ENCODE assay signal across 1 cellular context in the genomic region with DNA sequence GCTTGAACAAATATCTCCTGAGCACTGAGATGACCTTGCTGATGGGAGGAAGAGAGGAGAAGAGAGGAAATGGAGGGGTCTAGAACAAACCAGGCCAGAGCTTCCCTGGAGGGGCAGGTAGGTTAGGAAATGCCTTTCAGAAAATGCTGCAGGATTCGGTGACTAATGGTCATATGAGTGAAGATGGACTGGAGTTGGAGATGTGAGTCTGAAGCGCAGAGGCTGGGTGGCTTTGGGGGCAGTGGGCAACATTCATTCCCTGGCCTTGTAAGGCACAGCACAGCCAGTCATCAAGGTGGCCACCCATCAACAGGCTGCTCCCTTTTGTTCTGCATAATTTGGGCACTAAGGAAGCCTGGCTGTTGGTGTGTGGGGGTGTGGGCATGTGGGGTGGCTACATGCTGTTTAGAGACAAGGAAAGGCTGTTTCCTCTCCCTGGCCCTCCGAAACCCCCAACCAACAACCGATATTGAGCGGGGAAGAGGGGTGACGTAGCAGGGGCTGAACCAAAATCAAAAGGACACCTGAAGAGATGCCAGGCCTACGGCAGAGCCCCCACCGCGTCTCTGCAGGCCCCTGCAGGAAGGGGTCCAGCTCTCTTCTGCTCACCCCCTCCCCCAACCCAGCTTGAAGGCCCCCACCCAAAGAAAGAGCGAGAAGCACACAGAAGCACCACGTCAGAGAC.
TF ChIP-seq lines count a peak whose summit lies in the region.

No MANE protein-coding gene starts in this region.

TF ChIP-seq in HEK293, 187 proteins besides CTCF, POLR2A, EP300 and RAD21 (continued from another document):
- TF ChIP-seq ZNF777 (tag by site-specific recombination; IDR thresholded peaks at IDR 0.05; ENCODE audit: borderline replicate concordance) (no peak), GLIS2 (tag by site-specific recombination; IDR thresholded peaks at IDR 0.05) (no peak), ZNF629 (tag by site-specific recombination; IDR thresholded peaks at IDR 0.05) (no peak), ZNF335 (tag by site-specific recombination; conservative IDR thresholded peaks at IDR 0.05) (peak; percentile 67), ZNF791 (tag by site-specific recombination; IDR thresholded peaks at IDR 0.05) (no peak), ZNF571 (tag by site-specific recombination; IDR thresholded peaks at IDR 0.05) (no peak), ZNF514 (tag by site-specific recombination; IDR thresholded peaks at IDR 0.05) (no peak), ZNF658 (tag by site-specific recombination; IDR thresholded peaks at IDR 0.05) (no peak), OSR2 (tag by site-specific recombination; IDR thresholded peaks at IDR 0.05) (no peak), KLF16 (tag by site-specific recombination; IDR thresholded peaks at IDR 0.05) (no peak), ZNF2 (tag by site-specific recombination; IDR thresholded peaks at IDR 0.05) (no peak), ZNF114 (tag by site-specific recombination; IDR thresholded peaks at IDR 0.05) (no peak), ZBTB8A (tag by site-specific recombination; IDR thresholded peaks at IDR 0.05) (0 out of 2 replicates have a peak, but pooled peaks have one; percentile 26), ZNF133 (tag by site-specific recombination; IDR thresholded peaks at IDR 0.05) (no peak), SCRT2 (tag by site-specific recombination; IDR thresholded peaks at IDR 0.05) (peak; percentile 85), ZNF366 (tag by site-specific recombination; conservative IDR thresholded peaks at IDR 0.05) (0 out of 2 replicates have a peak, but pooled peaks have one; percentile 32), ZNF157 (tag by site-specific recombination; IDR thresholded peaks at IDR 0.05) (no peak), KLF8 (tag by site-specific recombination; IDR thresholded peaks at IDR 0.05) (no peak), ZNF792 (tag by site-specific recombination; IDR thresholded peaks at IDR 0.05) (no peak), WT1 (tag by site-specific recombination; IDR thresholded peaks at IDR 0.05) (no peak), ZNF10 (tag by site-specific recombination; IDR thresholded peaks at IDR 0.05) (no peak), ZNF433 (tag by site-specific recombination; IDR thresholded peaks at IDR 0.05; ENCODE audit: low read depth) (no peak), ZNF239 (tag by site-specific recombination; IDR thresholded peaks at IDR 0.05) (no peak), ZBTB21 (tag by site-specific recombination; IDR thresholded peaks at IDR 0.05) (no peak)
- TF ChIP-seq, protein P1, sequence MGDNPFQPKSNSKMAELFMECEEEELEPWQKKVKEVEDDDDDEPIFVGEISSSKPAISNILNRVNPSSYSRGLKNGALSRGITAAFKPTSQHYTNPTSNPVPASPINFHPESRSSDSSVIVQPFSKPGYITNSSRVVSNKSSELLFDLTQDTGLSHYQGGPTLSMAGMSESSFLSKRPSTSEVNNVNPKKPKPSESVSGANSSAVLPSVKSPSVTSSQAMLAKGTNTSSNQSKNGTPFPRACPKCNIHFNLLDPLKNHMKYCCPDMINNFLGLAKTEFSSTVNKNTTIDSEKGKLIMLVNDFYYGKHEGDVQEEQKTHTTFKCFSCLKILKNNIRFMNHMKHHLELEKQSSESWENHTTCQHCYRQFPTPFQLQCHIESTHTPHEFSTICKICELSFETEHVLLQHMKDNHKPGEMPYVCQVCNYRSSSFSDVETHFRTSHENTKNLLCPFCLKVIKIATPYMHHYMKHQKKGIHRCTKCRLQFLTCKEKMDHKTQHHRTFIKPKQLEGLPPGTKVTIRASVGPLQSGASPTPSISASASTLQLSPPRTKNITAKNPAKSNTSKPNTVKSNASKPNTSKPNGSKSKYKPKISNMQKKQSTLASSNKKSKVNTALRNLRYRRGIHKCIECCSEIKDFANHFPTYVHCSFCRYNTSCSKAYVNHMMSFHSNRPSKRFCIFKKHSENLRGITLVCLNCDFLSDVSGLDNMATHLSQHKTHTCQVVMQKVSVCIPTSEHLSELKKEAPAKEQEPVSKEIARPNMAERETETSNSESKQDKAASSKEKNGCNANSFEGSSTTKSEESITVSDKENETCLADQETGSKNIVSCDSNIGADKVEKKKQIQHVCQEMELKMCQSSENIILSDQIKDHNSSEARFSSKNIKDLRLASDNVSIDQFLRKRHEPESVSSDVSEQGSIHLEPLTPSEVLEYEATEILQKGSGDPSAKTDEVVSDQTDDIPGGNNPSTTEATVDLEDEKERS (tag by site-specific recombination; IDR thresholded peaks at IDR 0.05): no peak
- TF ChIP-seq, protein P2, sequence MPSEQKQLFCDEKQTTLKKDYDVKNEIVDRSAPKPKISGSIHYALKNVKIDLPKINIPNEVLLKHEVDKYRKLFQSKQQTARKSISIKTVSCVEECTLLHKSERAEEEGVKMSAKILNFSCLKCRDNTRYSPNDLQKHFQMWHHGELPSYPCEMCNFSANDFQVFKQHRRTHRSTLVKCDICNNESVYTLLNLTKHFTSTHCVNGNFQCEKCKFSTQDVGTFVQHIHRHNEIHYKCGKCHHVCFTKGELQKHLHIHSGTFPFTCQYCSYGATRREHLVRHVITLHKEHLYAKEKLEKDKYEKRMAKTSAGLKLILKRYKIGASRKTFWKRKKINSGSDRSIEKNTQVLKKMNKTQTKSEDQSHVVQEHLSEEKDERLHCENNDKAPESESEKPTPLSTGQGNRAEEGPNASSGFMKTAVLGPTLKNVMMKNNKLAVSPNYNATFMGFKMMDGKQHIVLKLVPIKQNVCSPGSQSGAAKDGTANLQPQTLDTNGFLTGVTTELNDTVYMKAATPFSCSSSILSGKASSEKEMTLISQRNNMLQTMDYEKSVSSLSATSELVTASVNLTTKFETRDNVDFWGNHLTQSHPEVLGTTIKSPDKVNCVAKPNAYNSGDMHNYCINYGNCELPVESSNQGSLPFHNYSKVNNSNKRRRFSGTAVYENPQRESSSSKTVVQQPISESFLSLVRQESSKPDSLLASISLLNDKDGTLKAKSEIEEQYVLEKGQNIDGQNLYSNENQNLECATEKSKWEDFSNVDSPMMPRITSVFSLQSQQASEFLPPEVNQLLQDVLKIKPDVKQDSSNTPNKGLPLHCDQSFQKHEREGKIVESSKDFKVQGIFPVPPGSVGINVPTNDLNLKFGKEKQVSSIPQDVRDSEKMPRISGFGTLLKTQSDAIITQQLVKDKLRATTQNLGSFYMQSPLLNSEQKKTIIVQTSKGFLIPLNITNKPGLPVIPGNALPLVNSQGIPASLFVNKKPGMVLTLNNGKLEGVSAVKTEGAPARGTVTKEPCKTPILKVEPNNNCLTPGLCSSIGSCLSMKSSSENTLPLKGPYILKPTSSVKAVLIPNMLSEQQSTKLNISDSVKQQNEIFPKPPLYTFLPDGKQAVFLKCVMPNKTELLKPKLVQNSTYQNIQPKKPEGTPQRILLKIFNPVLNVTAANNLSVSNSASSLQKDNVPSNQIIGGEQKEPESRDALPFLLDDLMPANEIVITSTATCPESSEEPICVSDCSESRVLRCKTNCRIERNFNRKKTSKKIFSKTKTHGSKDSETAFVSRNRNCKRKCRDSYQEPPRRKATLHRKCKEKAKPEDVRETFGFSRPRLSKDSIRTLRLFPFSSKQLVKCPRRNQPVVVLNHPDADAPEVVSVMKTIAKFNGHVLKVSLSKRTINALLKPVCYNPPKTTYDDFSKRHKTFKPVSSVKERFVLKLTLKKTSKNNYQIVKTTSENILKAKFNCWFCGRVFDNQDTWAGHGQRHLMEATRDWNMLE (tag by site-specific recombination; conservative IDR thresholded peaks at IDR 0.05; ENCODE audit: low read depth): no peak
- TF ChIP-seq, protein P3, sequence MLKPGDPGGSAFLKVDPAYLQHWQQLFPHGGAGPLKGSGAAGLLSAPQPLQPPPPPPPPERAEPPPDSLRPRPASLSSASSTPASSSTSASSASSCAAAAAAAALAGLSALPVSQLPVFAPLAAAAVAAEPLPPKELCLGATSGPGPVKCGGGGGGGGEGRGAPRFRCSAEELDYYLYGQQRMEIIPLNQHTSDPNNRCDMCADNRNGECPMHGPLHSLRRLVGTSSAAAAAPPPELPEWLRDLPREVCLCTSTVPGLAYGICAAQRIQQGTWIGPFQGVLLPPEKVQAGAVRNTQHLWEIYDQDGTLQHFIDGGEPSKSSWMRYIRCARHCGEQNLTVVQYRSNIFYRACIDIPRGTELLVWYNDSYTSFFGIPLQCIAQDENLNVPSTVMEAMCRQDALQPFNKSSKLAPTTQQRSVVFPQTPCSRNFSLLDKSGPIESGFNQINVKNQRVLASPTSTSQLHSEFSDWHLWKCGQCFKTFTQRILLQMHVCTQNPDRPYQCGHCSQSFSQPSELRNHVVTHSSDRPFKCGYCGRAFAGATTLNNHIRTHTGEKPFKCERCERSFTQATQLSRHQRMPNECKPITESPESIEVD (tag by site-specific recombination; IDR thresholded peaks at IDR 0.05): no peak
- TF ChIP-seq, protein P4, sequence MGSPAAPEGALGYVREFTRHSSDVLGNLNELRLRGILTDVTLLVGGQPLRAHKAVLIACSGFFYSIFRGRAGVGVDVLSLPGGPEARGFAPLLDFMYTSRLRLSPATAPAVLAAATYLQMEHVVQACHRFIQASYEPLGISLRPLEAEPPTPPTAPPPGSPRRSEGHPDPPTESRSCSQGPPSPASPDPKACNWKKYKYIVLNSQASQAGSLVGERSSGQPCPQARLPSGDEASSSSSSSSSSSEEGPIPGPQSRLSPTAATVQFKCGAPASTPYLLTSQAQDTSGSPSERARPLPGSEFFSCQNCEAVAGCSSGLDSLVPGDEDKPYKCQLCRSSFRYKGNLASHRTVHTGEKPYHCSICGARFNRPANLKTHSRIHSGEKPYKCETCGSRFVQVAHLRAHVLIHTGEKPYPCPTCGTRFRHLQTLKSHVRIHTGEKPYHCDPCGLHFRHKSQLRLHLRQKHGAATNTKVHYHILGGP (tag by site-specific recombination; IDR thresholded peaks at IDR 0.05): no peak
- TF ChIP-seq, protein P5, sequence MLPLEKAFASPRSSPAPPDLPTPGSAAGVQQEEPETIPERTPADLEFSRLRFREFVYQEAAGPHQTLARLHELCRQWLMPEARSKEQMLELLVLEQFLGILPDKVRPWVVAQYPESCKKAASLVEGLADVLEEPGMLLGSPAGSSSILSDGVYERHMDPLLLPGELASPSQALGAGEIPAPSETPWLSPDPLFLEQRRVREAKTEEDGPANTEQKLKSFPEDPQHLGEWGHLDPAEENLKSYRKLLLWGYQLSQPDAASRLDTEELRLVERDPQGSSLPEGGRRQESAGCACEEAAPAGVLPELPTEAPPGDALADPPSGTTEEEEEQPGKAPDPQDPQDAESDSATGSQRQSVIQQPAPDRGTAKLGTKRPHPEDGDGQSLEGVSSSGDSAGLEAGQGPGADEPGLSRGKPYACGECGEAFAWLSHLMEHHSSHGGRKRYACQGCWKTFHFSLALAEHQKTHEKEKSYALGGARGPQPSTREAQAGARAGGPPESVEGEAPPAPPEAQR (tag by site-specific recombination; IDR thresholded peaks at IDR 0.05): no peak
- TF ChIP-seq, protein P6, sequence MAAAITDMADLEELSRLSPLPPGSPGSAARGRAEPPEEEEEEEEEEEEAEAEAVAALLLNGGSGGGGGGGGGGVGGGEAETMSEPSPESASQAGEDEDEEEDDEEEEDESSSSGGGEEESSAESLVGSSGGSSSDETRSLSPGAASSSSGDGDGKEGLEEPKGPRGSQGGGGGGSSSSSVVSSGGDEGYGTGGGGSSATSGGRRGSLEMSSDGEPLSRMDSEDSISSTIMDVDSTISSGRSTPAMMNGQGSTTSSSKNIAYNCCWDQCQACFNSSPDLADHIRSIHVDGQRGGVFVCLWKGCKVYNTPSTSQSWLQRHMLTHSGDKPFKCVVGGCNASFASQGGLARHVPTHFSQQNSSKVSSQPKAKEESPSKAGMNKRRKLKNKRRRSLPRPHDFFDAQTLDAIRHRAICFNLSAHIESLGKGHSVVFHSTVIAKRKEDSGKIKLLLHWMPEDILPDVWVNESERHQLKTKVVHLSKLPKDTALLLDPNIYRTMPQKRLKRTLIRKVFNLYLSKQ (tag by site-specific recombination; IDR thresholded peaks at IDR 0.05; ENCODE audit: borderline replicate concordance): no peak
- TF ChIP-seq, protein P7, sequence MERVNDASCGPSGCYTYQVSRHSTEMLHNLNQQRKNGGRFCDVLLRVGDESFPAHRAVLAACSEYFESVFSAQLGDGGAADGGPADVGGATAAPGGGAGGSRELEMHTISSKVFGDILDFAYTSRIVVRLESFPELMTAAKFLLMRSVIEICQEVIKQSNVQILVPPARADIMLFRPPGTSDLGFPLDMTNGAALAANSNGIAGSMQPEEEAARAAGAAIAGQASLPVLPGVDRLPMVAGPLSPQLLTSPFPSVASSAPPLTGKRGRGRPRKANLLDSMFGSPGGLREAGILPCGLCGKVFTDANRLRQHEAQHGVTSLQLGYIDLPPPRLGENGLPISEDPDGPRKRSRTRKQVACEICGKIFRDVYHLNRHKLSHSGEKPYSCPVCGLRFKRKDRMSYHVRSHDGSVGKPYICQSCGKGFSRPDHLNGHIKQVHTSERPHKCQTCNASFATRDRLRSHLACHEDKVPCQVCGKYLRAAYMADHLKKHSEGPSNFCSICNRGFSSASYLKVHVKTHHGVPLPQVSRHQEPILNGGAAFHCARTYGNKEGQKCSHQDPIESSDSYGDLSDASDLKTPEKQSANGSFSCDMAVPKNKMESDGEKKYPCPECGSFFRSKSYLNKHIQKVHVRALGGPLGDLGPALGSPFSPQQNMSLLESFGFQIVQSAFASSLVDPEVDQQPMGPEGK (tag by site-specific recombination; IDR thresholded peaks at IDR 0.05): peak; percentile 25; the same call in 1 of the 2 replicates
- TF ChIP-seq, protein P8, sequence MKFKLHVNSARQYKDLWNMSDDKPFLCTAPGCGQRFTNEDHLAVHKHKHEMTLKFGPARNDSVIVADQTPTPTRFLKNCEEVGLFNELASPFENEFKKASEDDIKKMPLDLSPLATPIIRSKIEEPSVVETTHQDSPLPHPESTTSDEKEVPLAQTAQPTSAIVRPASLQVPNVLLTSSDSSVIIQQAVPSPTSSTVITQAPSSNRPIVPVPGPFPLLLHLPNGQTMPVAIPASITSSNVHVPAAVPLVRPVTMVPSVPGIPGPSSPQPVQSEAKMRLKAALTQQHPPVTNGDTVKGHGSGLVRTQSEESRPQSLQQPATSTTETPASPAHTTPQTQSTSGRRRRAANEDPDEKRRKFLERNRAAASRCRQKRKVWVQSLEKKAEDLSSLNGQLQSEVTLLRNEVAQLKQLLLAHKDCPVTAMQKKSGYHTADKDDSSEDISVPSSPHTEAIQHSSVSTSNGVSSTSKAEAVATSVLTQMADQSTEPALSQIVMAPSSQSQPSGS (tag by site-specific recombination; IDR thresholded peaks at IDR 0.05; ENCODE audit: low read depth): no peak
- TF ChIP-seq, protein P9, sequence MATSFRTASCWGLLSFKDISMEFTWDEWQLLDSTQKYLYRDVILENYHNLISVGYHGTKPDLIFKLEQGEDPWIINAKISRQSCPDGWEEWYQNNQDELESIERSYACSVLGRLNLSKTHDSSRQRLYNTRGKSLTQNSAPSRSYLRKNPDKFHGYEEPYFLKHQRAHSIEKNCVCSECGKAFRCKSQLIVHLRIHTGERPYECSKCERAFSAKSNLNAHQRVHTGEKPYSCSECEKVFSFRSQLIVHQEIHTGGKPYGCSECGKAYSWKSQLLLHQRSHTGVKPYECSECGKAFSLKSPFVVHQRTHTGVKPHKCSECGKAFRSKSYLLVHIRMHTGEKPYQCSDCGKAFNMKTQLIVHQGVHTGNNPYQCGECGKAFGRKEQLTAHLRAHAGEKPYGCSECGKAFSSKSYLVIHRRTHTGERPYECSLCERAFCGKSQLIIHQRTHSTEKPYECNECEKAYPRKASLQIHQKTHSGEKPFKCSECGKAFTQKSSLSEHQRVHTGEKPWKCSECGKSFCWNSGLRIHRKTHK (tag by site-specific recombination; IDR thresholded peaks at IDR 0.05): no peak
TF ChIP-seq in HEK293: peak in this region for 6.
